In genomic region chr1:53575948-53576305, GRCh38 we compare ENCODE assay signal across 17 cellular contexts.
A peak's percentile ranks its signal among the peaks of the same experiment; 100 is the strongest.
DNase-seq lines count a peak whose midpoint lies in the region; ATAC-seq, FAIRE-seq and TF ChIP-seq lines count a peak whose summit lies in the region.
"Had no signal": no experiment of that assay in that cellular context is flagged by ENCODE, and none has a peak within 500 bp of the region (broad histone marks: within the 10 kb centered on the region; RNA-seq: fewer than 3 reads in every experiment).

No MANE protein-coding gene starts in this region.

- H2BK120ac ChIP-seq in H1 (replicated peaks; ENCODE audit: low read depth, low read length) = no peak overlapping the region

- H3K79me2 ChIP-seq in H1 (ENCODE audit: control insufficient read depth in 1 of 2, insufficient read depth in 2 of 2, low read length in 2 of 2) (no peaks in the 10 kb centered on the region), GM23338 (replicated peaks; ENCODE audit: insufficient read depth) (no peaks in the 10 kb centered on the region)

- H3K27ac ChIP-seq in Peyer's patch (no peak overlapping the region), H1 (ENCODE audit: low read depth, low read length) (no peak overlapping the region), GM23338 (ENCODE audit: low read depth) (no peak overlapping the region)

- CTCF ChIA-PET in H1 (lab: Charles Lee; ENCODE audit: partially characterized antibody) = interaction anchor here (0.7 to 13.2 kb wide), 8 partner anchors 9 to 1013 kb away, joined by 3 to 175 read pairs (median 6); no protein-coding TSS in a partner anchor

- no peak overlapping the region for H2BK15ac ChIP-seq in H1 (ENCODE audit: low read length)

- H3K36me3 Mint-ChIP-seq in CD14-positive monocyte (no peaks in the 10 kb centered on the region), osteocyte (ENCODE audit: unreplicated experiment) (peaks cover 7% of the 10 kb centered on the region), GM23338 (ENCODE audit: low read depth) (no peaks in the 10 kb centered on the region)

- H3K4me2 ChIP-seq in H1 (ENCODE audit: insufficient read depth in 1 of 2, low read depth in 2 of 2, low read length in 2 of 2) (no peak overlapping the region), GM23338 (no peak overlapping the region)

- intact Hi-C loops in CD14-positive monocyte (cut with micrococcal nuclease) = no loop called here

- H3K79me1 ChIP-seq in H1 (ENCODE audit: low read depth, low read length) = no peaks in the 10 kb centered on the region

- H3F3A ChIP-seq in GM23338 (replicated peaks; ENCODE audit: low read depth) = no peaks in the 10 kb centered on the region

- no peaks in the 10 kb centered on the region for H3K27me3 ChIP-seq in Peyer's patch
- no peaks in the 10 kb centered on the region for H3K27me3 ChIP-seq in H1 (replicated peaks in 1 of 4; ENCODE audit: control insufficient read depth in 3 of 4, extremely low read depth in 1 of 4, insufficient read depth in 3 of 4, low read length in 3 of 4)
- H3K27me3 ChIP-seq in GM23338 (ENCODE audit: insufficient read depth) = no peaks in the 10 kb centered on the region

- TF ChIP-seq EP300 in H1 (IDR thresholded peaks at IDR 0.05; ENCODE audit: borderline replicate concordance in 1 of 2, low read depth in 2 of 2, low read length in 2 of 2) = no peak

- H3K4me1 ChIP-seq in Peyer's patch = no peaks in the 10 kb centered on the region
- H3K4me1 ChIP-seq in H1 (replicated peaks in 1 of 4; ENCODE audit: control insufficient read depth in 3 of 4, insufficient read depth in 4 of 4, low read length in 3 of 4) = peaks cover 0 to 12% (median 6%) of the 10 kb centered on the region in 4 experiments; a peak in 5 of 7 replicates
- H3K4me1 ChIP-seq in GM23338 (ENCODE audit: insufficient read depth) = no peaks in the 10 kb centered on the region; the same call in 1 of the 2 replicates

- H3K36me3 ChIP-seq in Peyer's patch (no peaks in the 10 kb centered on the region), H1 (ENCODE audit: control insufficient read depth in 2 of 4, insufficient read depth in 4 of 4, low read length in 3 of 4) (no peaks in the 10 kb centered on the region), GM23338 (ENCODE audit: insufficient read depth) (no peaks in the 10 kb centered on the region)

- H3K9me3 Mint-ChIP-seq in CD14-positive monocyte (no peaks in the 10 kb centered on the region), osteocyte (ENCODE audit: unreplicated experiment) (no peaks in the 10 kb centered on the region), GM23338 (no peaks in the 10 kb centered on the region)
- H3K9me3 Mint-ChIP-seq: CD4-positive, alpha-beta T cell had no signal

- H2AFZ ChIP-seq in H1 (ENCODE audit: low read length) (no peak overlapping the region), GM23338 (no peak overlapping the region)

- H3K23ac ChIP-seq in H1 (ENCODE audit: insufficient read length) = no peak overlapping the region

- H2BK20ac ChIP-seq in H1 (ENCODE audit: low read length) = 0 out of 2 replicates have a peak overlapping the region, but pooled peaks have one; percentile 3

- H3K9me2 ChIP-seq in GM23338 (ENCODE audit: insufficient read depth) = no peaks in the 10 kb centered on the region

- POLR2A ChIA-PET in H1 (lab: Charles Lee; ENCODE audit: partially characterized antibody) = no interaction called here

- no peak overlapping the region; the same call in 1 of the 2 replicates for H4K8ac ChIP-seq in H1 (ENCODE audit: extremely low read depth, insufficient read depth, low read length)

- H3K27me3 Mint-ChIP-seq in CD14-positive monocyte (ENCODE audit: low read depth in 3 of 3) (no peaks in the 10 kb centered on the region), osteocyte (ENCODE audit: unreplicated experiment) (no peaks in the 10 kb centered on the region), GM23338 (ENCODE audit: insufficient read depth, low read depth, poor library complexity) (peaks cover 22% of the 10 kb centered on the region)
- H3K27me3 Mint-ChIP-seq: CD4-positive, alpha-beta T cell had no signal

- H4K91ac ChIP-seq in H1 (replicated peaks; ENCODE audit: insufficient read length, low read length) = no peak overlapping the region

- no peak for TF ChIP-seq RAD21 in H1 (IDR thresholded peaks at IDR 0.05 in 1 of 2, conservative IDR thresholded peaks at IDR 0.05 in 1 of 2; ENCODE audit: low read depth in 2 of 2, low read length in 2 of 2)

- H3K27ac Mint-ChIP-seq in CD14-positive monocyte = no peak overlapping the region
- peak overlapping the region; percentile 50 for H3K27ac Mint-ChIP-seq in osteocyte (ENCODE audit: unreplicated experiment)
- H3K27ac Mint-ChIP-seq in GM23338 = no peak overlapping the region
- H3K27ac Mint-ChIP-seq: CD4-positive, alpha-beta T cell had no signal

- peaks cover 0 to 2% of the 10 kb centered on the region in 2 experiments for H4K20me1 ChIP-seq in H1 (replicated peaks in 1 of 2; ENCODE audit: control insufficient read depth in 1 of 2, insufficient read depth in 2 of 2, low read length in 2 of 2)
- no peaks in the 10 kb centered on the region for H4K20me1 ChIP-seq in GM23338 (replicated peaks; ENCODE audit: insufficient read depth)

- no peak overlapping the region for H2BK5ac ChIP-seq in H1 (ENCODE audit: low read depth, low read length)

- TF ChIP-seq POLR2A in Peyer's patch (IDR thresholded peaks at IDR 0.05) (no peak), H1 (IDR thresholded peaks at IDR 0.05; ENCODE audit: control extremely low read depth in 1 of 2, low read depth in 2 of 2, low read length in 2 of 2) (no peak)

- H2BK12ac ChIP-seq in H1 (ENCODE audit: low read depth, low read length) = no peak overlapping the region

- H3K4me1 Mint-ChIP-seq in CD14-positive monocyte = no peaks in the 10 kb centered on the region
- H3K4me1 Mint-ChIP-seq in osteocyte (ENCODE audit: unreplicated experiment) = peaks cover 52% of the 10 kb centered on the region
- H3K4me1 Mint-ChIP-seq in GM23338 = peaks cover 21% of the 10 kb centered on the region

- H2AK5ac ChIP-seq in H1 (ENCODE audit: low read depth, low read length) = no peak overlapping the region

- H3K56ac ChIP-seq in H1 (replicated peaks; ENCODE audit: insufficient read length, low read depth, low read length) = no peak overlapping the region

- DNase-seq in CD14-positive monocyte (ENCODE audit: low spot score) (peak; percentile 17), Peyer's patch (peak in 2 of 3 donors; percentile 10 to 31), H1 (ENCODE audit: low read depth in 1 of 2, low spot score in 2 of 2) (no peak), osteocyte (ENCODE audit: extremely low spot score, unreplicated experiment) (no peak), NCI-H774 (lab: John Stamatoyannopoulos, UW) (no peak), NCI-H1930 (lab: John Stamatoyannopoulos, UW) (no peak), GM23338 (ENCODE audit: low spot score) (no peak)
- DNase-seq: AML-193, EL, H7, NCI-H187 treated with DMSO at 0.1 percent for 48 hours, NCI-H2171, NCI-H510A had no signal

- H3K4me3 ChIP-seq in Peyer's patch (no peak overlapping the region), H1 (ENCODE audit: extremely low read depth in 1 of 4, insufficient read depth in 2 of 4, low read depth in 3 of 4, low read length in 4 of 4) (no peak overlapping the region), GM23338 (no peak overlapping the region)

- WGBS in H1 (ENCODE audit: extremely low coverage in 1 of 2, insufficient coverage in 1 of 2, insufficient read length in 1 of 2, insufficient replicate concordance in 2 of 2, low coverage in 1 of 2, low lambda C conversion rate in 2 of 2, missing lambda C conversion rate in 1 of 2), 2 experiments = 86% methylated on average over 5 of the region's 5 CpGs; no CpG with 5 or more reads in 1 of the 2 experiments

- ATAC-seq in GM21390 (IDR thresholded peaks at IDR 0.05; ENCODE audit: unreplicated experiment) (no peak), GM23338 (no peak)
- ATAC-seq: Panc1, Right ventricle myocardium inferior had no signal

- no peak overlapping the region for H3K4ac ChIP-seq in H1 (replicated peaks; ENCODE audit: insufficient read length, low read depth, low read length)

- H4K5ac ChIP-seq in H1 (ENCODE audit: insufficient read length, low read depth, low read length) = no peak overlapping the region

- FAIRE-seq in H1 (lab: Jason Lieb, UNC) = no peak

- no peak overlapping the region for H3K18ac ChIP-seq in H1 (ENCODE audit: extremely low read depth, low read length)

- no peak overlapping the region for H3K14ac ChIP-seq in H1 (ENCODE audit: insufficient read length)

- H3K9me3 ChIP-seq in Peyer's patch = no peaks in the 10 kb centered on the region
- no peaks in the 10 kb centered on the region for H3K9me3 ChIP-seq in H1 (ENCODE audit: insufficient read depth in 2 of 2, low read depth in 1 of 2, low read length in 1 of 2)

- no peaks in the 10 kb centered on the region for H3K23me2 ChIP-seq in H1 (ENCODE audit: low read depth, low read length)

- TF ChIP-seq CTCF in CD14-positive monocyte (IDR thresholded peaks at IDR 0.05) (no peak), Peyer's patch (IDR thresholded peaks at IDR 0.05) (no peak), H1 (IDR thresholded peaks at IDR 0.05; ENCODE audit: control extremely low read depth in 1 of 3, insufficient read depth in 1 of 3, low read depth in 1 of 3, low read length in 3 of 3) (no peak), osteocyte (IDR thresholded peaks at IDR 0.05) (no peak), GM23338 (conservative IDR thresholded peaks at IDR 0.05; ENCODE audit: low read depth in 2 of 2) (no peak)

- H3K9ac ChIP-seq in H1 (replicated peaks in 1 of 4; ENCODE audit: extremely low read depth in 1 of 4, low read depth in 3 of 4, low read length in 3 of 4) = no peak overlapping the region

- H3K4me3 Mint-ChIP-seq in CD14-positive monocyte = no peak overlapping the region
- no peak overlapping the region for H3K4me3 Mint-ChIP-seq in osteocyte (ENCODE audit: unreplicated experiment)
- no peak overlapping the region for H3K4me3 Mint-ChIP-seq in GM23338
- H3K4me3 Mint-ChIP-seq: CD4-positive, alpha-beta T cell had no signal

TF ChIP-seq in H1, 55 proteins besides CTCF, POLR2A, EP300 and RAD21 (continues in another document):
- TF ChIP-seq KDM1A (IDR thresholded peaks at IDR 0.05; ENCODE audit: borderline replicate concordance, low read length) (no peak), CHD1 (IDR thresholded peaks at IDR 0.05; ENCODE audit: low read depth, low read length) (no peak), KDM5A (IDR thresholded peaks at IDR 0.05; ENCODE audit: low read length) (no peak), NANOG (IDR thresholded peaks at IDR 0.05; ENCODE audit: insufficient read depth, low read depth, low read length, poor library complexity, severe bottlenecking) (no peak)

Comparison
In these comparisons a context has a peak if more than half of its experiments do, and no peak if none do; other contexts are left out.
1. DNase-seq: peak in CD14-positive monocyte (single experiment) and Peyer's patch (2 of 3); none in H1 (0 of 2), osteocyte (single experiment), NCI-H774 (single experiment), NCI-H1930 (0 of 2) and GM23338 (single experiment).